In the genomic region with DNA sequence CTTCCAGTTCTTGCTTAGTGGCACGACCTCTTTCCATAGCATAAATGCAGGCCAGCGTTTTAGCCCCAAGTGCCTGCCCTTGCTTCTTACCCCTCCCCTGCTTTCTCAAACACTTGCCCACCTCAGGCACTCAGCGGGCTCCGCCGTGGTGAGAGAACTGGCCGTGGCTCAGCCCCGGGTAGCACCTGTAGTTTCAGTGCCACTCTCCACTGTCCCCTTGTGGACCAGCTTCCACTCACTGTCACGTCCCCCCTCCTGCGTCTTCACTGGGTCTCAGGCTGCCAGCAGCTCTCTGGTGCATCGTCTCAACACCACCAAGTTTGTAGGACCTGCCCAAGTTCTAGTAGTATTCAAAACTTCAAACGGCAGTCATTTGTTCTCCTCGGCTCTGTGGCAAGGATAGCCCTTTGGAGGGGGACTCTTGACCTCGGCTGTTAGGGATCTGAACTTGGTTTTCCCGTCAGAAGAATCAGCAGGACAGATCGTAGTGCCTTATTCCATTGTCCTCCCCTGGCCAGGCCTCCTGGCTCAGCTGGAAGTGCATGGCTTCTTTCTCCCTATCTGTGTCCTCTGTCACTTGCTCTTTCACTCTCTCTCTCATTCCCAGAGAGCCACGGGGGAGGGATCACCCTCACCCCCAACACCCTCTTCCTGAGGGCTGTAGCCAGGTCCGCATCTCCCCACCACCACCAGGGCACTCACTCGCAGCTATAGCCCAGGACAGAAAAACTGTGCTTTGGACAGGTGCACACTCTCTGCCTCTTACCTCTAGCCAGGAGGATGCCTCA, we compare ENCODE assay signal across 15 cellular contexts. TPM values are rescaled to one million over a fixed set of nuclear protein-coding genes. Genes with fewer than 3 reads are reported as not detected.
DNase-seq lines count a peak whose midpoint lies in the region; ATAC-seq and TF ChIP-seq lines count a peak whose summit lies in the region.
"Had no signal": no experiment of that assay in that cellular context is flagged by ENCODE, and none has a peak within 500 bp of the region (broad histone marks: within the 10 kb centered on the region; RNA-seq: fewer than 3 reads in every experiment).

No MANE protein-coding gene starts in this region.

- no peaks in the 10 kb centered on the region for H3K9me3 Mint-ChIP-seq in stimulated activated naive CD8-positive, alpha-beta T cell treated with anti-CD3 and anti-CD28 coated beads, Interleukin-15, amount 100 ng/mL, for 72 hours
- H3K9me3 Mint-ChIP-seq in progenitor cell of endocrine pancreas (ENCODE audit: low read depth), result no peaks in the 10 kb centered on the region
- no peaks in the 10 kb centered on the region for H3K9me3 Mint-ChIP-seq in endothelial cell (ENCODE audit: unreplicated experiment)

- H3K36me3 Mint-ChIP-seq in progenitor cell of endocrine pancreas (ENCODE audit: insufficient read depth) (peaks cover 3% of the 10 kb centered on the region), endothelial cell (ENCODE audit: low read depth, unreplicated experiment) (peaks cover 14% of the 10 kb centered on the region)

- H3K27ac Mint-ChIP-seq in stimulated activated naive CD8-positive, alpha-beta T cell treated with anti-CD3 and anti-CD28 coated beads, Interleukin-15, amount 100 ng/mL, for 72 hours, result peak overlapping the region; percentile 67 to 77
- H3K27ac Mint-ChIP-seq in progenitor cell of endocrine pancreas, result peak overlapping the region; percentile 37
- H3K27ac Mint-ChIP-seq in endothelial cell (ENCODE audit: unreplicated experiment), result no peak overlapping the region

- H3K27me3 ChIP-seq in left ventricle myocardium inferior (ENCODE audit: low read depth), result no peaks in the 10 kb centered on the region

- TF ChIP-seq CTCF in left ventricle myocardium inferior (IDR thresholded peaks at IDR 0.05; ENCODE audit: borderline replicate concordance) (peak; percentile 37), progenitor cell of endocrine pancreas (IDR thresholded peaks at IDR 0.05; ENCODE audit: unreplicated experiment) (no peak), endothelial cell (IDR thresholded peaks at IDR 0.05; ENCODE audit: unreplicated experiment) (no peak)

- peaks cover 9% of the 10 kb centered on the region for H3K4me1 Mint-ChIP-seq in stimulated activated naive CD8-positive, alpha-beta T cell treated with anti-CD3 and anti-CD28 coated beads, Interleukin-15, amount 100 ng/mL, for 72 hours
- H3K4me1 Mint-ChIP-seq in progenitor cell of endocrine pancreas (ENCODE audit: low read depth) (no peaks in the 10 kb centered on the region), endothelial cell (ENCODE audit: unreplicated experiment) (no peaks in the 10 kb centered on the region)

- peaks cover 21% of the 10 kb centered on the region for H3K36me3 ChIP-seq in left ventricle myocardium inferior

- peak overlapping the region; percentile 89 for H3K27ac ChIP-seq in left ventricle myocardium inferior (replicated peaks)
- H3K27ac ChIP-seq: C4-2B had no signal

- no peaks in the 10 kb centered on the region for H3K27me3 Mint-ChIP-seq in stimulated activated naive CD8-positive, alpha-beta T cell treated with anti-CD3 and anti-CD28 coated beads, Interleukin-15, amount 100 ng/mL, for 72 hours
- H3K27me3 Mint-ChIP-seq in progenitor cell of endocrine pancreas (no peaks in the 10 kb centered on the region), endothelial cell (ENCODE audit: unreplicated experiment) (peaks cover 5% of the 10 kb centered on the region)

- peak overlapping the region in 1 of 2 donors; percentile 14 for H3K4me3 Mint-ChIP-seq in stimulated activated naive CD8-positive, alpha-beta T cell treated with anti-CD3 and anti-CD28 coated beads, Interleukin-15, amount 100 ng/mL, for 72 hours
- H3K4me3 Mint-ChIP-seq in progenitor cell of endocrine pancreas (ENCODE audit: low read depth) (no peak overlapping the region), endothelial cell (ENCODE audit: unreplicated experiment) (no peak overlapping the region)

- peak overlapping the region; percentile 51 for H3K4me3 ChIP-seq in left ventricle myocardium inferior

- intact Hi-C loops in left ventricle myocardium inferior (cut with micrococcal nuclease), result no loop called here

- ATAC-seq in stimulated activated naive CD8-positive, alpha-beta T cell treated with anti-CD3 and anti-CD28 coated beads, Interleukin-15, amount 100 ng/mL, for 72 hours, result no peak
- no peak for ATAC-seq in stimulated activated naive CD8-positive, alpha-beta T cell treated with anti-CD3 and anti-CD28 coated beads, Interleukin-15, Interleukin-2, amounts not matched to agents 100 U/mL and 50 U/mL, for 24 hours

- no peaks in the 10 kb centered on the region for H3K9me3 ChIP-seq in left ventricle myocardium inferior (replicated peaks)

- H3K4me1 ChIP-seq in left ventricle myocardium inferior, result peaks cover 54% of the 10 kb centered on the region

- no peak for DNase-seq in stimulated activated naive CD8-positive, alpha-beta T cell treated with anti-CD3 and anti-CD28 coated beads, Interleukin-15, amount 100 ng/mL, for 72 hours
- DNase-seq in stimulated activated naive CD8-positive, alpha-beta T cell treated with anti-CD3 and anti-CD28 coated beads, Interleukin-15, Interleukin-2, amounts not matched to agents 100 U/mL and 50 U/mL, for 24 hours, result no peak
- DNase-seq in left ventricle myocardium inferior (no peak), progenitor cell of endocrine pancreas (ENCODE audit: low spot score, unreplicated experiment) (no peak), NCI-H82 (lab: John Stamatoyannopoulos, UW) (no peak), endothelial cell (ENCODE audit: low spot score) (no peak), AG08395 (ENCODE audit: low spot score) (no peak)
- DNase-seq: H7, Karpas-422, NCI-H1694, NCI-H2081, NCI-H2171 treated with DMSO at 0.1 percent for 48 hours, NCI-H524 treated with DMSO at 0.1 percent for 48 hours, SHP77 had no signal

RNA-seq across cellular contexts. Expression of a gene that starts 44.6 kb away (rescaled TPM):
- 13.9 TPM for total RNA-seq in left ventricle myocardium inferior
- total RNA-seq in progenitor cell of endocrine pancreas, result 39.8 and 41.9 TPM in 2 replicates
- total RNA-seq in endothelial cell (ENCODE audit: unreplicated experiment), result 31.3 TPM
